Comparison of ENCODE assay signal across 8 cellular contexts in the genomic region with DNA sequence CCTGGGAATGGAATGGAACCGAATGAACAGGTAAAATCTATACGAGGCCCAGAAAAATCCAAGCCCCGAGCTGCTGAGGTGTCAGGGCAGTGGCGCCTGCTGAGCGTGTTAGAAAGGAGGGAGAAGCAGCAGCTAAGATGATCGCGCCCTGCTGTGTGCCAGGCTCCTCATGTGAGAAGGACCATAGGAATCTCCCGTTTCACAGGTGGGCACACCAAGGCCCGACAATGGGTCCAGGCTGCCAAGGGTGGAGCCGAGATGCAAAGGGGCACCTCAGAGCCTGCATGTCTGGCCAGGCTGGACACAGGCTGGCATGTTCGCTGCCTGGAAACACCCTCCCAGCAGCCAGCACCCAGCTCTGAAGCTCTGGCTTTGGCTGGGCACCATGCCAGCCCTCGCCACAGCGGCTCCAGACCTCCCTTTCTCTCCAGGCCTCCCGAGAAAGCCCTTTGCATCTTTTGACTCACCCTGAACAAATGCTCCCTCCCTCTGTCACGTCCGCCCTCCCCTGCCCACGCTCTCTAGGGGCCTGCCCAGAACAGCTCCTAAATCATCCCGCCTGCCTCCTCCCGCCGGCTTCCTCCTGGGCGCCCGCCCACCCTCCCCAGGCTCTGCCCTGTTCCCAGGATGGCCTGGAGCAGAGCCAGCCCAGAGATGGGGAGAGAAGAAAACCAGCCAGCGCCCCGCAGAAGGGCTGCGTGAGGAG.
DNase-seq lines count a peak whose midpoint lies in the region; ATAC-seq and TF ChIP-seq lines count a peak whose summit lies in the region.

No MANE protein-coding gene starts in this region.

- peaks cover 2% of the 10 kb centered on the region for H3K79me2 ChIP-seq in trophoblast cell (ENCODE audit: control insufficient read depth, insufficient read depth, low read length, poor library complexity)

- peak overlapping the region; percentile 30 for H4K91ac ChIP-seq in trophoblast cell (ENCODE audit: low read depth, low read length)

- no peak overlapping the region for H3K4me2 ChIP-seq in trophoblast cell (ENCODE audit: low read length)

- no CpG with 5 or more reads among the region's 25 CpGs for whole genome bisulfite sequencing in trophoblast cell (ENCODE audit: extremely low coverage, insufficient coverage, insufficient read length)

- no peaks in the 10 kb centered on the region for H3K36me3 Mint-ChIP-seq in activated CD4-positive, alpha-beta T cell treated with anti-CD3 and anti-CD28 coated beads, Interleukin-2, amount 10 ng/mL, durations not matched to agents 24 days and 14 days (ENCODE audit: low read depth)
- no peaks in the 10 kb centered on the region for H3K36me3 Mint-ChIP-seq in CD8-positive, alpha-beta T cell

- no peaks in the 10 kb centered on the region for H3K36me3 ChIP-seq in trophoblast cell (ENCODE audit: control insufficient read depth in 1 of 2, insufficient read depth in 2 of 2, low read length in 2 of 2)
- no peaks in the 10 kb centered on the region for H3K36me3 ChIP-seq in CD8-positive, alpha-beta T cell (ENCODE audit: insufficient read depth, low read length)

- H3K14ac ChIP-seq in trophoblast cell (ENCODE audit: low read length) = peak overlapping the region; percentile 12

- no peak overlapping the region for H4K12ac ChIP-seq in trophoblast cell (ENCODE audit: low read depth, low read length)

- no peak overlapping the region for H2AFZ ChIP-seq in trophoblast cell (ENCODE audit: insufficient read depth, low read length, poor library complexity)

- H3K18ac ChIP-seq in trophoblast cell (ENCODE audit: low read length) = peak overlapping the region; percentile 19

- peaks cover 14% of the 10 kb centered on the region in 2 experiments for H3K4me1 ChIP-seq in trophoblast cell (ENCODE audit: control insufficient read depth in 1 of 2, insufficient read depth in 2 of 2, low read length in 2 of 2)
- no peaks in the 10 kb centered on the region for H3K4me1 ChIP-seq in CD8-positive, alpha-beta T cell (ENCODE audit: insufficient read depth, low read length)

- no peaks in the 10 kb centered on the region for H3K27me3 Mint-ChIP-seq in activated CD4-positive, alpha-beta T cell treated with anti-CD3 and anti-CD28 coated beads, Interleukin-2, amount 10 ng/mL, durations not matched to agents 24 days and 14 days
- no peaks in the 10 kb centered on the region for H3K27me3 Mint-ChIP-seq in CD8-positive, alpha-beta T cell (ENCODE audit: low read depth)

- intact Hi-C loops in activated CD4-positive, alpha-beta T cell treated with anti-CD3 and anti-CD28 coated beads, Interleukin-2, amount 10 ng/mL, durations not matched to agents 24 days and 14 days (cut with micrococcal nuclease) = no loop called here
- intact Hi-C loops in CD8-positive, alpha-beta T cell (cut with DNase I, micrococcal nuclease) = no loop called here

- H2BK5ac ChIP-seq in trophoblast cell (ENCODE audit: low read depth, low read length, poor library complexity) = no peak overlapping the region

- no peak overlapping the region for H3K9ac ChIP-seq in trophoblast cell (ENCODE audit: low read length)

- ATAC-seq in HG03139 (IDR thresholded peaks at IDR 0.05; ENCODE audit: unreplicated experiment) = no peak
- ATAC-seq in CD8-positive, alpha-beta T cell = no peak

- H3K27ac Mint-ChIP-seq in activated CD4-positive, alpha-beta T cell treated with anti-CD3 and anti-CD28 coated beads, Interleukin-2, amount 10 ng/mL, durations not matched to agents 24 days and 14 days = no peak overlapping the region
- H3K27ac Mint-ChIP-seq in CD8-positive, alpha-beta T cell = no peak overlapping the region

- H2BK12ac ChIP-seq in trophoblast cell (ENCODE audit: low read length) = no peak overlapping the region

- H3K9me3 ChIP-seq in trophoblast cell (ENCODE audit: insufficient read depth, low read depth, low read length) = peaks cover 7% of the 10 kb centered on the region
- no peaks in the 10 kb centered on the region for H3K9me3 ChIP-seq in CD8-positive, alpha-beta T cell (ENCODE audit: low read length)

- H3K4ac ChIP-seq in trophoblast cell (ENCODE audit: low read depth, low read length) = no peak overlapping the region

- H3K9me3 Mint-ChIP-seq in activated CD4-positive, alpha-beta T cell treated with anti-CD3 and anti-CD28 coated beads, Interleukin-2, amount 10 ng/mL, durations not matched to agents 24 days and 14 days = no peaks in the 10 kb centered on the region
- no peaks in the 10 kb centered on the region for H3K9me3 Mint-ChIP-seq in CD8-positive, alpha-beta T cell

- DNase-seq in DMS79 treated with DMSO at 0.1 percent for 48 hours (lab: John Stamatoyannopoulos, UW) = peak; percentile 71
- peak in 67 of 76 experiments; percentile 39 to 87 (median 70) for DNase-seq in HUDEP-2 (lab: John Stamatoyannopoulos, UW; ENCODE audit: unreplicated experiment in 76 of 76)
- DNase-seq in SHP77 treated with DMSO at 0.1 percent for 48 hours (lab: John Stamatoyannopoulos, UW) = peak; percentile 94
- DNase-seq in fibroblast of villous mesenchyme (ENCODE audit: low read depth) = peak; percentile 99
- DNase-seq in trophoblast cell = peak; percentile 67 to 76
- DNase-seq in activated CD4-positive, alpha-beta T cell treated with anti-CD3 and anti-CD28 coated beads, Interleukin-2, amount 10 ng/mL, durations not matched to agents 24 days and 14 days = no peak
- no peak for DNase-seq in CD8-positive, alpha-beta T cell

- H3K79me1 ChIP-seq in trophoblast cell (ENCODE audit: low read length) = peaks cover 6% of the 10 kb centered on the region

- peak overlapping the region; percentile 19 for H2AK5ac ChIP-seq in trophoblast cell (ENCODE audit: low read length)

- no peak overlapping the region for H3K27ac ChIP-seq in trophoblast cell (ENCODE audit: low read depth, low read length)
- H3K27ac ChIP-seq in CD8-positive, alpha-beta T cell (ENCODE audit: low read depth, low read length) = no peak overlapping the region

- TF ChIP-seq CTCF in fibroblast of villous mesenchyme (IDR thresholded peaks at IDR 0.05; ENCODE audit: insufficient read depth, low read depth, low read length) = no peak
- TF ChIP-seq CTCF in CD8-positive, alpha-beta T cell (IDR thresholded peaks at IDR 0.05) = no peak

- H2BK120ac ChIP-seq in trophoblast cell (ENCODE audit: insufficient read depth, low read length, poor library complexity) = no peak overlapping the region

- H3K23ac ChIP-seq in trophoblast cell (ENCODE audit: low read length) = no peak overlapping the region

- no peaks in the 10 kb centered on the region for H3K27me3 ChIP-seq in trophoblast cell (ENCODE audit: insufficient read depth, low read length)
- no peaks in the 10 kb centered on the region for H3K27me3 ChIP-seq in CD8-positive, alpha-beta T cell (ENCODE audit: insufficient read depth, low read length)

- no peak overlapping the region for H3K4me3 Mint-ChIP-seq in activated CD4-positive, alpha-beta T cell treated with anti-CD3 and anti-CD28 coated beads, Interleukin-2, amount 10 ng/mL, durations not matched to agents 24 days and 14 days
- no peak overlapping the region for H3K4me3 Mint-ChIP-seq in CD8-positive, alpha-beta T cell

- POLR2A ChIA-PET in CD8-positive, alpha-beta T cell (lab: Charles Lee) = no interaction called here

- H3K4me1 Mint-ChIP-seq in activated CD4-positive, alpha-beta T cell treated with anti-CD3 and anti-CD28 coated beads, Interleukin-2, amount 10 ng/mL, durations not matched to agents 24 days and 14 days = no peaks in the 10 kb centered on the region
- H3K4me1 Mint-ChIP-seq in CD8-positive, alpha-beta T cell (ENCODE audit: low read depth) = no peaks in the 10 kb centered on the region

- H3K4me3 ChIP-seq in fibroblast of villous mesenchyme (ENCODE audit: low read depth, low read length) = no peak overlapping the region
- no peak overlapping the region for H3K4me3 ChIP-seq in trophoblast cell (ENCODE audit: low read depth, low read length)
- no peak overlapping the region for H3K4me3 ChIP-seq in CD8-positive, alpha-beta T cell (ENCODE audit: low read depth, low read length)

- H4K8ac ChIP-seq in trophoblast cell (ENCODE audit: low read depth, low read length) = no peak overlapping the region

- CTCF ChIA-PET in CD8-positive, alpha-beta T cell (lab: Charles Lee) = interaction anchor here (0.7 to 1.6 kb wide), 5 partner anchors 48 to 281 kb away, joined by 3 to 5 read pairs (median 3); no protein-coding TSS in a partner anchor

Comparison
In these comparisons a context has a peak if more than half of its experiments do, and no peak if none do; other contexts are left out.
1. DNase-seq: peak in DMS79 treated with DMSO at 0.1 percent for 48 hours (single experiment), HUDEP-2 (67 of 76), SHP77 treated with DMSO at 0.1 percent for 48 hours (single experiment), fibroblast of villous mesenchyme (single experiment) and trophoblast cell (2 of 2); none in activated CD4-positive, alpha-beta T cell treated with anti-CD3 and anti-CD28 coated beads, Interleukin-2, amount 10 ng/mL, durations not matched to agents 24 days and 14 days (single experiment) and CD8-positive, alpha-beta T cell (0 of 7).